ENCODE assay signal across 8 cellular contexts in genomic region chr3:44762170-44762677, GRCh38. TPM values are rescaled to one million over a fixed set of nuclear protein-coding genes. Genes with fewer than 3 reads are reported as not detected.
DNase-seq lines count a peak whose midpoint lies in the region; ATAC-seq, FAIRE-seq and TF ChIP-seq lines count a peak whose summit lies in the region.

No MANE protein-coding gene starts in this region.

- H3K36me3 ChIP-seq in HAP-1 (replicated peaks) (peaks cover 46% of the 10 kb centered on the region), small intestine (ENCODE audit: control insufficient read depth in 2 of 2, insufficient read depth in 2 of 2, low read length in 2 of 2) (peaks cover 0 to 2% of the 10 kb centered on the region in 2 donors)

- peak overlapping the region; percentile 94 for H3K4me3 Mint-ChIP-seq in T-helper 17 cell

- no peak for TF ChIP-seq CTCF in C4-2B (conservative IDR thresholded peaks at IDR 0.05)

- no peak for ATAC-seq in T-helper 17 cell

- DNase-seq in HAP-1 (ENCODE audit: low spot score in 2 of 2) (no peak), T-helper 17 cell (no peak), glomerular endothelial cell (ENCODE audit: extremely low read depth, low read depth, low spot score) (peak; percentile 7), small intestine (no peak), C1 segment of cervical spinal cord (lab: John Stamatoyannopoulos, UW) (no peak), GOT3 (lab: John Stamatoyannopoulos, UW) (no peak), iPS-NIHi7 (ENCODE audit: extremely low spot score) (no peak)

- peak overlapping the region; percentile 89 for H3K27ac Mint-ChIP-seq in T-helper 17 cell

- H3K27me3 ChIP-seq in HAP-1 (ENCODE audit: low read depth) (no peaks in the 10 kb centered on the region), small intestine (ENCODE audit: control insufficient read depth in 2 of 2, insufficient read depth in 2 of 2, low read length in 2 of 2) (no peaks in the 10 kb centered on the region)

- peak overlapping the region; percentile 86 for H3K4me3 ChIP-seq in HAP-1
- peak overlapping the region; percentile 76 to 92 for H3K4me3 ChIP-seq in small intestine (ENCODE audit: low read depth in 1 of 2, low read length in 2 of 2)

- peaks cover 3% of the 10 kb centered on the region for H3K36me3 Mint-ChIP-seq in T-helper 17 cell (ENCODE audit: low read depth)

- 1 to 2% (median 2%) methylated on average over 9 of the region's 9 CpGs for WGBS in small intestine, 3 donors

- H3K9me3 ChIP-seq in HAP-1 (peaks cover 24% of the 10 kb centered on the region), T-helper 17 cell (ENCODE audit: control insufficient read depth, low read length, poor library complexity, severe bottlenecking) (no peaks in the 10 kb centered on the region), small intestine (ENCODE audit: control insufficient read depth, low read depth) (no peaks in the 10 kb centered on the region)

- in situ Hi-C loops in HAP-1 (cut with MboI; ENCODE audit: low sequenced_read_pairs) = loop anchor here (25.0 kb wide), 1 partner anchor 425 kb away; the partner anchor contains the start of gene TCAIM

- no peaks in the 10 kb centered on the region for H3K27me3 Mint-ChIP-seq in T-helper 17 cell

- H3K4me1 ChIP-seq in HAP-1 (peaks cover 4% of the 10 kb centered on the region; the same call in 1 of the 2 replicates), small intestine (ENCODE audit: control insufficient read depth in 2 of 2, insufficient read depth in 1 of 2, low read depth in 1 of 2, low read length in 1 of 2) (no peaks in the 10 kb centered on the region)

- H3K4me1 Mint-ChIP-seq in T-helper 17 cell = peaks cover 17% of the 10 kb centered on the region

- no peak for FAIRE-seq in small intestine (lab: Jason Lieb, UNC)

- H3K27ac ChIP-seq in C4-2B (peak overlapping the region; percentile 82), small intestine (ENCODE audit: low read depth in 1 of 2, low read length in 1 of 2) (no peak overlapping the region)

RNA-seq across cellular contexts. Expression of gene KIF15, which starts 0.6 kb away (rescaled TPM):
- total RNA-seq in T-helper 17 cell (under 1 TPM; 0.12 to 0.16 TPM), glomerular endothelial cell (0.92 and 3.7 TPM in 2 replicates)
- 10 to 100 TPM in 1 of 3 donors, 1 to 10 TPM in 1, under 1 TPM in 1; 0.54 to 11.1 (median 1.6) TPM for polyA plus RNA-seq in small intestine

RNA-seq across cellular contexts. Expression of gene KIAA1143, which starts 0.8 kb away (rescaled TPM):
- 10 to 100 TPM; 23.1 to 28.7 TPM for total RNA-seq in T-helper 17 cell
- total RNA-seq in glomerular endothelial cell = 16.7 and 18.1 TPM in 2 replicates
- polyA plus RNA-seq in small intestine = 10 to 100 TPM in 1 of 3 donors, 1 to 10 TPM in 2; 6.7 to 13.9 (median 6.8) TPM

RNA-seq across cellular contexts. Expression of gene ZNF501, which starts 32.8 kb away (rescaled TPM):
- total RNA-seq in T-helper 17 cell = 1 to 10 TPM; 1.3 to 2.4 TPM
- 2.2 and 4.0 TPM in 2 replicates for total RNA-seq in glomerular endothelial cell
- polyA plus RNA-seq in small intestine = 1 to 10 TPM in 2 of 3 donors, under 1 TPM in 1; 0.89 to 1.6 (median 1.4) TPM

RNA-seq across cellular contexts. Expression of gene ZNF502, which starts 49.8 kb away (rescaled TPM):
- total RNA-seq in T-helper 17 cell (1 to 10 TPM in 1 of 2 donors, under 1 TPM in 1; 0.91 to 2.2 TPM), glomerular endothelial cell (2.6 and 3.2 TPM in 2 replicates)
- polyA plus RNA-seq in small intestine = 1 to 10 TPM; 1.3 to 2.2 (median 1.4) TPM
